In the genomic region with DNA sequence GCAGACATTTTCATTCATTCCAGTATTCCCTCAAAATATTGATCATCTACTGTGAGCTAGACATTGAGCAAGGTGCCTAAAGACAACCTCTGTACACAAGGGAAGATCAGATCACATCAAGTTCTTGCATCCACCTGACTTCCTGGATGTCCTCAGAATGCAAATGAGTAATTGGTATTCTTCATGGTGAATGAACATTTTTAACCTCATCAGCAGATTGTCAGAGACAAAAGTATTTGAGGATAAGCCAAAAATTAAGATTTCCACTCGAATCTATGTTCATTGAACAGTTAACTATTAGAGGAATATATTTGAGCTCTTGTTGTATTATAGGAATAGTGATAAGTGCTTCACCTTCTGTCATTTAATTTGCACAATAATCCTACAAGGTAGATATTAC, we compare ENCODE assay signal across 11 cellular contexts. TPM values are rescaled to one million over a fixed set of nuclear protein-coding genes. Genes with fewer than 3 reads are reported as not detected.
DNase-seq lines count a peak whose midpoint lies in the region; ATAC-seq and TF ChIP-seq lines count a peak whose summit lies in the region.
"Had no signal": no experiment of that assay in that cellular context is flagged by ENCODE, and none has a peak within 500 bp of the region (broad histone marks: within the 10 kb centered on the region; RNA-seq: fewer than 3 reads in every experiment).

No MANE protein-coding gene starts in this region.

- H3K27ac ChIP-seq in iPS-18a (ENCODE audit: low read length) = no peak overlapping the region
- no peak overlapping the region for H3K27ac ChIP-seq in suprapubic skin

- H3K4me1 ChIP-seq in iPS-18a (ENCODE audit: control insufficient read depth, low read depth, low read length) = peaks cover 7% of the 10 kb centered on the region
- peaks cover 22% of the 10 kb centered on the region for H3K4me1 ChIP-seq in suprapubic skin

- no peaks in the 10 kb centered on the region for H3K27me3 ChIP-seq in iPS-18a (ENCODE audit: control insufficient read depth, insufficient read depth, low read length)
- H3K27me3 ChIP-seq in suprapubic skin = no peaks in the 10 kb centered on the region

- DNase-seq in activated naive CD4-positive, alpha-beta T cell (lab: John Stamatoyannopoulos, UW) = no peak
- DNase-seq in activated CD8-positive, alpha-beta T cell treated with anti-CD3 and anti-CD28 coated beads for 36 hours = no peak
- no peak for DNase-seq in suprapubic skin (ENCODE audit: low spot score in 2 of 2)
- DNase-seq in AG08395 (ENCODE audit: low spot score) = no peak
- DNase-seq in NCI-H1092 (lab: John Stamatoyannopoulos, UW) = no peak
- DNase-seq: hippocampal formation; NCI-H1694 treated with DMSO at 0.1 percent for 48 hours; stimulated activated CD4-positive, alpha-beta T cell treated with anti-CD3 and anti-CD28 coated beads, Interleukin-4, amount 100 ng/mL, for 1 hour had no signal

- peak overlapping the region; percentile 82 for H3K9ac ChIP-seq in iPS-18a (ENCODE audit: low read length)

- intact Hi-C loops in activated CD8-positive, alpha-beta T cell treated with anti-CD3 and anti-CD28 coated beads for 36 hours (cut with micrococcal nuclease) = no loop called here

- peak overlapping the region; percentile 99 for H3K4me3 Mint-ChIP-seq in activated naive CD4-positive, alpha-beta T cell treated with anti-CD3 and anti-CD28 coated beads, Interleukin-2, amount 50 U/mL, for 24 hours
- peak overlapping the region; percentile 98 for H3K4me3 Mint-ChIP-seq in activated CD8-positive, alpha-beta T cell treated with anti-CD3 and anti-CD28 coated beads for 36 hours

- H3K36me3 ChIP-seq in iPS-18a (ENCODE audit: control insufficient read depth, low read depth, low read length) (peaks cover 34% of the 10 kb centered on the region), suprapubic skin (peaks cover 34% of the 10 kb centered on the region)

- no peak for ATAC-seq in activated CD8-positive, alpha-beta T cell treated with anti-CD3 and anti-CD28 coated beads for 36 hours
- ATAC-seq in HG03378 (IDR thresholded peaks at IDR 0.05; ENCODE audit: unreplicated experiment) = no peak

- WGBS in suprapubic skin = 60% methylated on average over 1 of the region's 1 CpG

- no peaks in the 10 kb centered on the region for H3K9me3 ChIP-seq in iPS-18a (ENCODE audit: control insufficient read depth, low read depth, low read length)
- H3K9me3 ChIP-seq in suprapubic skin = no peaks in the 10 kb centered on the region

- TF ChIP-seq POLR2A in suprapubic skin (IDR thresholded peaks at IDR 0.05) = no peak

- H3K4me1 Mint-ChIP-seq in activated naive CD4-positive, alpha-beta T cell treated with anti-CD3 and anti-CD28 coated beads, Interleukin-2, amount 50 U/mL, for 24 hours = peaks cover 54% of the 10 kb centered on the region
- H3K4me1 Mint-ChIP-seq in activated CD8-positive, alpha-beta T cell treated with anti-CD3 and anti-CD28 coated beads for 36 hours (ENCODE audit: low read depth) = peaks cover 41% of the 10 kb centered on the region

- H3K36me3 Mint-ChIP-seq in activated naive CD4-positive, alpha-beta T cell treated with anti-CD3 and anti-CD28 coated beads, Interleukin-2, amount 50 U/mL, for 24 hours = peaks cover 30% of the 10 kb centered on the region
- peaks cover 42% of the 10 kb centered on the region for H3K36me3 Mint-ChIP-seq in activated CD8-positive, alpha-beta T cell treated with anti-CD3 and anti-CD28 coated beads for 36 hours (ENCODE audit: low read depth)

- no peaks in the 10 kb centered on the region for H3K27me3 Mint-ChIP-seq in activated naive CD4-positive, alpha-beta T cell treated with anti-CD3 and anti-CD28 coated beads, Interleukin-2, amount 50 U/mL, for 24 hours
- peaks cover 1% of the 10 kb centered on the region for H3K27me3 Mint-ChIP-seq in activated CD8-positive, alpha-beta T cell treated with anti-CD3 and anti-CD28 coated beads for 36 hours

- peak overlapping the region; percentile 100 for H3K27ac Mint-ChIP-seq in activated naive CD4-positive, alpha-beta T cell treated with anti-CD3 and anti-CD28 coated beads, Interleukin-2, amount 50 U/mL, for 24 hours
- peak overlapping the region; percentile 100 for H3K27ac Mint-ChIP-seq in activated CD8-positive, alpha-beta T cell treated with anti-CD3 and anti-CD28 coated beads for 36 hours

- H3K4me3 ChIP-seq in iPS-18a (ENCODE audit: low read length) (peak overlapping the region; percentile 65), suprapubic skin (peak overlapping the region; percentile 81)

- no peak for TF ChIP-seq EP300 in suprapubic skin (IDR thresholded peaks at IDR 0.05)

- H3K9me3 Mint-ChIP-seq in activated naive CD4-positive, alpha-beta T cell treated with anti-CD3 and anti-CD28 coated beads, Interleukin-2, amount 50 U/mL, for 24 hours = no peaks in the 10 kb centered on the region
- no peaks in the 10 kb centered on the region for H3K9me3 Mint-ChIP-seq in activated CD8-positive, alpha-beta T cell treated with anti-CD3 and anti-CD28 coated beads for 36 hours

- no peak for TF ChIP-seq CTCF in activated CD8-positive, alpha-beta T cell treated with anti-CD3 and anti-CD28 coated beads for 36 hours (IDR thresholded peaks at IDR 0.05)
- TF ChIP-seq CTCF in suprapubic skin (IDR thresholded peaks at IDR 0.05) = no peak

- POLR2A ChIA-PET in activated CD8-positive, alpha-beta T cell treated with anti-CD3 and anti-CD28 coated beads for 36 hours (lab: Charles Lee) = interaction anchor here (1.2 kb wide), 1 partner anchor 11 kb away, joined by 3 read pairs; no protein-coding TSS in a partner anchor

- CTCF ChIA-PET in activated CD8-positive, alpha-beta T cell treated with anti-CD3 and anti-CD28 coated beads for 36 hours (lab: Charles Lee) = no interaction called here

RNA-seq across cellular contexts. Expression of gene SMARCAD1, which starts 1.3 kb away (rescaled TPM):
- total RNA-seq in activated CD8-positive, alpha-beta T cell treated with anti-CD3 and anti-CD28 coated beads for 36 hours = 10 to 100 TPM; 28.5 to 28.6 TPM
- 10 to 100 TPM; 23.7 to 42.3 (median 35.6) TPM for total RNA-seq in suprapubic skin
